In genomic region chr9:127868278-127868903, GRCh38 we compare ENCODE assay signal across 1 cellular context.
TF ChIP-seq lines count a peak whose summit lies in the region.

No MANE protein-coding gene starts in this region.

TF ChIP-seq in HEK293, 187 proteins besides CTCF, POLR2A, EP300 and RAD21:
- TF ChIP-seq TSHZ1 (tag by site-specific recombination; IDR thresholded peaks at IDR 0.05; ENCODE audit: borderline replicate concordance) (no peak), ZNF16 (tag by site-specific recombination; IDR thresholded peaks at IDR 0.05; ENCODE audit: low read depth) (peak; percentile 80), ZFHX2 (tag by site-specific recombination; conservative IDR thresholded peaks at IDR 0.05) (no peak), ZNF366 (tag by site-specific recombination; conservative IDR thresholded peaks at IDR 0.05) (no peak), ZNF707 (tag by site-specific recombination; IDR thresholded peaks at IDR 0.05) (no peak), ZNF843 (tag by site-specific recombination; IDR thresholded peaks at IDR 0.05) (no peak), ZNF701 (tag by site-specific recombination; IDR thresholded peaks at IDR 0.05) (no peak)
